In the genomic region with DNA sequence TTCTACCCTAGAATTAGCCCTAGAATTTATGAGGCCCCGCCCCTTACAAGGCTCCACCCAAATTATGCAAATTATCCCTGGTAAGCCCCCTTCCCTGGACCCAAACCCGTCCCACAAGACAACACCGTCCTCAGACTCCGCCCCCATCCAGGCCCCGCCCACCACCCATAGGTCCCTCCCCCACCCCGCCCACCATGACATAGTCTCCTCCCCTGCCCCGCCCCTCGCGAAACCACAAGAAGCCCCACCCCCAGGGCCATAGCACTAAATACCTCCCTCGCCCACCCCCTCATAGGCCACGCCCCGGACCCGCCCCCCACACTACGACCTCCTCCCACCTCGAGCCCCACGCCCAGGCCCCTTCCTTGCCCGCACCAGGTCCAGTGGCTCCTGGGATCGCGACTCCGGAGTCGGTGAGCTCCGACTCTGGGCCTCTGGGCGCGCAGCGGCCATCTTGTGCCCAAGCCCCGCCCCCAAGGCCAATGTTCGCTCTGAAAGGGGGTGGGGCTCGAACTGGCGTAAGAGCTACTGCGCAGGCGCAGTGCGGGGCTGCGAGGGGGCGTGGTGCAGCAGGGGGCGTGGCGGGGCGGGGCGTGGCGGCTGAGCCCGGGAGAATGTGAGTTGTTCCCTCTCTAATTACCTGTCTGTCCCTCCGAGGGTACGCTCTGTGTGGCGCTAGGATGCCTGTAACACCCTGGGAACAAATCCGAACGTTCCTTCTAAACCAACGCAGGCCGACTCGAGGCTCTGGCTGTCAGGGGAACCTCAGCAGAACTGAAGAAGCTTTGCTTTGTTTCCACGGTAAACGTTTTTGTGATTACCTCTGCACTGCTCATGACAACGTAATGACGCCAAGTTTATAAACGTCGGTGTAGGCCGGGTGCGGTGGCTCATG, we compare ENCODE assay signal across 1 cellular context.
TF ChIP-seq lines count a peak whose summit lies in the region.

A gene with protein sequence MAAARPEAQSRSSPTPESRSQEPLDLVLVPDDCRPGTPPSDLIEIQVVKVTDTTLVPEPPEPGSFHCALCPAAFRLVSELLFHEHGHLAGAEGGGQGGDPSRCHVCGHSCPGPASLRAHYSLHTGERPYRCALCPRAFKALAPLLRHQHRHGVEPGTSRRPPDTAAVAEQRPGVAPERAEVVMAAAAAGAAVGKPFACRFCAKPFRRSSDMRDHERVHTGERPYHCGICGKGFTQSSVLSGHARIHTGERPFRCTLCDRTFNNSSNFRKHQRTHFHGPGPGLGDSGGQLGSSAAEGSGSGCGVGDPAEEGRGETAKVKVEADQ (minus strand): TSS at position 458 of the 895 bp plus-strand sequence. CDS start 5 bp downstream, at position 453.

TF ChIP-seq in K562, 482 proteins besides CTCF, POLR2A, EP300 and RAD21 (continued from another document and continues in another):
- TF ChIP-seq, protein P1, sequence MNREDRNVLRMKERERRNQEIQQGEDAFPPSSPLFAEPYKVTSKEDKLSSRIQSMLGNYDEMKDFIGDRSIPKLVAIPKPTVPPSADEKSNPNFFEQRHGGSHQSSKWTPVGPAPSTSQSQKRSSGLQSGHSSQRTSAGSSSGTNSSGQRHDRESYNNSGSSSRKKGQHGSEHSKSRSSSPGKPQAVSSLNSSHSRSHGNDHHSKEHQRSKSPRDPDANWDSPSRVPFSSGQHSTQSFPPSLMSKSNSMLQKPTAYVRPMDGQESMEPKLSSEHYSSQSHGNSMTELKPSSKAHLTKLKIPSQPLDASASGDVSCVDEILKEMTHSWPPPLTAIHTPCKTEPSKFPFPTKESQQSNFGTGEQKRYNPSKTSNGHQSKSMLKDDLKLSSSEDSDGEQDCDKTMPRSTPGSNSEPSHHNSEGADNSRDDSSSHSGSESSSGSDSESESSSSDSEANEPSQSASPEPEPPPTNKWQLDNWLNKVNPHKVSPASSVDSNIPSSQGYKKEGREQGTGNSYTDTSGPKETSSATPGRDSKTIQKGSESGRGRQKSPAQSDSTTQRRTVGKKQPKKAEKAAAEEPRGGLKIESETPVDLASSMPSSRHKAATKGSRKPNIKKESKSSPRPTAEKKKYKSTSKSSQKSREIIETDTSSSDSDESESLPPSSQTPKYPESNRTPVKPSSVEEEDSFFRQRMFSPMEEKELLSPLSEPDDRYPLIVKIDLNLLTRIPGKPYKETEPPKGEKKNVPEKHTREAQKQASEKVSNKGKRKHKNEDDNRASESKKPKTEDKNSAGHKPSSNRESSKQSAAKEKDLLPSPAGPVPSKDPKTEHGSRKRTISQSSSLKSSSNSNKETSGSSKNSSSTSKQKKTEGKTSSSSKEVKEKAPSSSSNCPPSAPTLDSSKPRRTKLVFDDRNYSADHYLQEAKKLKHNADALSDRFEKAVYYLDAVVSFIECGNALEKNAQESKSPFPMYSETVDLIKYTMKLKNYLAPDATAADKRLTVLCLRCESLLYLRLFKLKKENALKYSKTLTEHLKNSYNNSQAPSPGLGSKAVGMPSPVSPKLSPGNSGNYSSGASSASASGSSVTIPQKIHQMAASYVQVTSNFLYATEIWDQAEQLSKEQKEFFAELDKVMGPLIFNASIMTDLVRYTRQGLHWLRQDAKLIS (CRISPR knock-in tag; IDR thresholded peaks at IDR 0.05) = peak; percentile 84; the same call in 1 of the 2 replicates
- TF ChIP-seq MBD2 (IDR thresholded peaks at IDR 0.05; ENCODE audit: borderline replicate concordance, low read depth) (peak; percentile 90), CBX8 (IDR thresholded peaks at IDR 0.05; ENCODE audit: borderline replicate concordance, extremely low read depth, low read depth, low read length, poor library complexity, severe bottlenecking) (no peak), POLR2AphosphoS5 (IDR thresholded peaks at IDR 0.05; ENCODE audit: control insufficient read depth, insufficient read depth, low read depth, low read length) (peak; percentile 83), L3MBTL2 (IDR thresholded peaks at IDR 0.05) (peak; percentile 76), FOXK2 (conservative IDR thresholded peaks at IDR 0.05 in 1 of 2, IDR thresholded peaks at IDR 0.05 in 1 of 2; ENCODE audit: low read depth in 2 of 2) (peak in 1 of 2 experiments; percentile 54; a peak in 1 of 4 replicates), ZNF224 (CRISPR knock-in tag; IDR thresholded peaks at IDR 0.05) (no peak), YBX1 (IDR thresholded peaks at IDR 0.05) (no peak), SIN3A (IDR thresholded peaks at IDR 0.05; ENCODE audit: borderline replicate concordance in 2 of 2, control insufficient read depth in 1 of 2, low read depth in 2 of 2, low read length in 2 of 2) (no peak), RBFOX2 (IDR thresholded peaks at IDR 0.05; ENCODE audit: low read depth, low read length) (peak; percentile 77), ZNF707 (CRISPR knock-in tag; conservative IDR thresholded peaks at IDR 0.05) (no peak), NCOA1 (IDR thresholded peaks at IDR 0.05; ENCODE audit: low read depth) (no peak), RFX1 (IDR thresholded peaks at IDR 0.05) (no peak), PCBP2 (IDR thresholded peaks at IDR 0.05; ENCODE audit: low read depth, low read length, poor library complexity, severe bottlenecking) (no peak), KLF10 (CRISPR knock-in tag; IDR thresholded peaks at IDR 0.05) (no peak), NFRKB (IDR thresholded peaks at IDR 0.05; ENCODE audit: low read depth) (0 out of 2 replicates have a peak, but pooled peaks have one; percentile 35), SRSF3 (IDR thresholded peaks at IDR 0.05; ENCODE audit: insufficient read depth, low read length) (no peak), CHD2 (IDR thresholded peaks at IDR 0.05; ENCODE audit: low read depth, low read length) (0 out of 2 replicates have a peak, but pooled peaks have one; percentile 35), TBP (optimal IDR thresholded peaks at IDR 0.05; ENCODE audit: low read depth, low read length) (peak; percentile 95), KDM5B (IDR thresholded peaks at IDR 0.05; ENCODE audit: insufficient replicate concordance, low read depth, low read length) (peak; percentile 85), ZFPM2 (CRISPR knock-in tag; IDR thresholded peaks at IDR 0.05) (no peak), JUND (IDR thresholded peaks at IDR 0.05; ENCODE audit: borderline replicate concordance, low read depth, low read length) (peak; percentile 54; the same call in 1 of the 2 replicates), JUND (tag; IDR thresholded peaks at IDR 0.05; ENCODE audit: borderline replicate concordance, low read depth, low read length) (no peak), NR1H2 (CRISPR knock-in tag; IDR thresholded peaks at IDR 0.05) (no peak), KLF13 (tag; IDR thresholded peaks at IDR 0.05; ENCODE audit: borderline replicate concordance, low read depth) (peak; percentile 97), MIER1 (IDR thresholded peaks at IDR 0.05; ENCODE audit: low read depth) (no peak), CXXC5 (CRISPR knock-in tag; IDR thresholded peaks at IDR 0.05) (peak; percentile 42), RUNX1 (IDR thresholded peaks at IDR 0.05; ENCODE audit: low read depth) (no peak), JUN (IDR thresholded peaks at IDR 0.05; ENCODE audit: borderline replicate concordance, low read depth, low read length) (peak; percentile 10; the same call in 1 of the 2 replicates), JUN (CRISPR knock-in tag; IDR thresholded peaks at IDR 0.05; ENCODE audit: borderline replicate concordance) (no peak), TGIF2 (CRISPR knock-in tag; IDR thresholded peaks at IDR 0.05) (no peak; the same call in 1 of the 2 replicates), TAF7 (tag; IDR thresholded peaks at IDR 0.05) (peak; percentile 94), TBL1XR1 (IDR thresholded peaks at IDR 0.05; ENCODE audit: low read length in 2 of 2) (peak in 1 of 2 experiments; percentile 51; a peak in 1 of 4 replicates), HCFC1 (IDR thresholded peaks at IDR 0.05; ENCODE audit: low read depth, low read length) (peak; percentile 34)
- TF ChIP-seq, protein P2, sequence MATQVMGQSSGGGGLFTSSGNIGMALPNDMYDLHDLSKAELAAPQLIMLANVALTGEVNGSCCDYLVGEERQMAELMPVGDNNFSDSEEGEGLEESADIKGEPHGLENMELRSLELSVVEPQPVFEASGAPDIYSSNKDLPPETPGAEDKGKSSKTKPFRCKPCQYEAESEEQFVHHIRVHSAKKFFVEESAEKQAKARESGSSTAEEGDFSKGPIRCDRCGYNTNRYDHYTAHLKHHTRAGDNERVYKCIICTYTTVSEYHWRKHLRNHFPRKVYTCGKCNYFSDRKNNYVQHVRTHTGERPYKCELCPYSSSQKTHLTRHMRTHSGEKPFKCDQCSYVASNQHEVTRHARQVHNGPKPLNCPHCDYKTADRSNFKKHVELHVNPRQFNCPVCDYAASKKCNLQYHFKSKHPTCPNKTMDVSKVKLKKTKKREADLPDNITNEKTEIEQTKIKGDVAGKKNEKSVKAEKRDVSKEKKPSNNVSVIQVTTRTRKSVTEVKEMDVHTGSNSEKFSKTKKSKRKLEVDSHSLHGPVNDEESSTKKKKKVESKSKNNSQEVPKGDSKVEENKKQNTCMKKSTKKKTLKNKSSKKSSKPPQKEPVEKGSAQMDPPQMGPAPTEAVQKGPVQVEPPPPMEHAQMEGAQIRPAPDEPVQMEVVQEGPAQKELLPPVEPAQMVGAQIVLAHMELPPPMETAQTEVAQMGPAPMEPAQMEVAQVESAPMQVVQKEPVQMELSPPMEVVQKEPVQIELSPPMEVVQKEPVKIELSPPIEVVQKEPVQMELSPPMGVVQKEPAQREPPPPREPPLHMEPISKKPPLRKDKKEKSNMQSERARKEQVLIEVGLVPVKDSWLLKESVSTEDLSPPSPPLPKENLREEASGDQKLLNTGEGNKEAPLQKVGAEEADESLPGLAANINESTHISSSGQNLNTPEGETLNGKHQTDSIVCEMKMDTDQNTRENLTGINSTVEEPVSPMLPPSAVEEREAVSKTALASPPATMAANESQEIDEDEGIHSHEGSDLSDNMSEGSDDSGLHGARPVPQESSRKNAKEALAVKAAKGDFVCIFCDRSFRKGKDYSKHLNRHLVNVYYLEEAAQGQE (CRISPR knock-in tag; IDR thresholded peaks at IDR 0.05; ENCODE audit: low read depth) = no peak
- TF ChIP-seq, protein P3, sequence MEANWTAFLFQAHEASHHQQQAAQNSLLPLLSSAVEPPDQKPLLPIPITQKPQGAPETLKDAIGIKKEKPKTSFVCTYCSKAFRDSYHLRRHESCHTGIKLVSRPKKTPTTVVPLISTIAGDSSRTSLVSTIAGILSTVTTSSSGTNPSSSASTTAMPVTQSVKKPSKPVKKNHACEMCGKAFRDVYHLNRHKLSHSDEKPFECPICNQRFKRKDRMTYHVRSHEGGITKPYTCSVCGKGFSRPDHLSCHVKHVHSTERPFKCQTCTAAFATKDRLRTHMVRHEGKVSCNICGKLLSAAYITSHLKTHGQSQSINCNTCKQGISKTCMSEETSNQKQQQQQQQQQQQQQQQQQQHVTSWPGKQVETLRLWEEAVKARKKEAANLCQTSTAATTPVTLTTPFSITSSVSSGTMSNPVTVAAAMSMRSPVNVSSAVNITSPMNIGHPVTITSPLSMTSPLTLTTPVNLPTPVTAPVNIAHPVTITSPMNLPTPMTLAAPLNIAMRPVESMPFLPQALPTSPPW (CRISPR knock-in tag; IDR thresholded peaks at IDR 0.05) = peak; percentile 67
- TF ChIP-seq, protein P4, sequence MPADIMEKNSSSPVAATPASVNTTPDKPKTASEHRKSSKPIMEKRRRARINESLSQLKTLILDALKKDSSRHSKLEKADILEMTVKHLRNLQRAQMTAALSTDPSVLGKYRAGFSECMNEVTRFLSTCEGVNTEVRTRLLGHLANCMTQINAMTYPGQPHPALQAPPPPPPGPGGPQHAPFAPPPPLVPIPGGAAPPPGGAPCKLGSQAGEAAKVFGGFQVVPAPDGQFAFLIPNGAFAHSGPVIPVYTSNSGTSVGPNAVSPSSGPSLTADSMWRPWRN (IDR thresholded peaks at IDR 0.05; ENCODE audit: low read depth) = no peak
- TF ChIP-seq, protein P5, sequence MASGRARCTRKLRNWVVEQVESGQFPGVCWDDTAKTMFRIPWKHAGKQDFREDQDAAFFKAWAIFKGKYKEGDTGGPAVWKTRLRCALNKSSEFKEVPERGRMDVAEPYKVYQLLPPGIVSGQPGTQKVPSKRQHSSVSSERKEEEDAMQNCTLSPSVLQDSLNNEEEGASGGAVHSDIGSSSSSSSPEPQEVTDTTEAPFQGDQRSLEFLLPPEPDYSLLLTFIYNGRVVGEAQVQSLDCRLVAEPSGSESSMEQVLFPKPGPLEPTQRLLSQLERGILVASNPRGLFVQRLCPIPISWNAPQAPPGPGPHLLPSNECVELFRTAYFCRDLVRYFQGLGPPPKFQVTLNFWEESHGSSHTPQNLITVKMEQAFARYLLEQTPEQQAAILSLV (tag; IDR thresholded peaks at IDR 0.05) = no peak
- TF ChIP-seq, protein P6, sequence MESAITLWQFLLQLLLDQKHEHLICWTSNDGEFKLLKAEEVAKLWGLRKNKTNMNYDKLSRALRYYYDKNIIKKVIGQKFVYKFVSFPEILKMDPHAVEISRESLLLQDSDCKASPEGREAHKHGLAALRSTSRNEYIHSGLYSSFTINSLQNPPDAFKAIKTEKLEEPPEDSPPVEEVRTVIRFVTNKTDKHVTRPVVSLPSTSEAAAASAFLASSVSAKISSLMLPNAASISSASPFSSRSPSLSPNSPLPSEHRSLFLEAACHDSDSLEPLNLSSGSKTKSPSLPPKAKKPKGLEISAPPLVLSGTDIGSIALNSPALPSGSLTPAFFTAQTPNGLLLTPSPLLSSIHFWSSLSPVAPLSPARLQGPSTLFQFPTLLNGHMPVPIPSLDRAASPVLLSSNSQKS (CRISPR knock-in tag; IDR thresholded peaks at IDR 0.05) = no peak
- TF ChIP-seq, protein P7, sequence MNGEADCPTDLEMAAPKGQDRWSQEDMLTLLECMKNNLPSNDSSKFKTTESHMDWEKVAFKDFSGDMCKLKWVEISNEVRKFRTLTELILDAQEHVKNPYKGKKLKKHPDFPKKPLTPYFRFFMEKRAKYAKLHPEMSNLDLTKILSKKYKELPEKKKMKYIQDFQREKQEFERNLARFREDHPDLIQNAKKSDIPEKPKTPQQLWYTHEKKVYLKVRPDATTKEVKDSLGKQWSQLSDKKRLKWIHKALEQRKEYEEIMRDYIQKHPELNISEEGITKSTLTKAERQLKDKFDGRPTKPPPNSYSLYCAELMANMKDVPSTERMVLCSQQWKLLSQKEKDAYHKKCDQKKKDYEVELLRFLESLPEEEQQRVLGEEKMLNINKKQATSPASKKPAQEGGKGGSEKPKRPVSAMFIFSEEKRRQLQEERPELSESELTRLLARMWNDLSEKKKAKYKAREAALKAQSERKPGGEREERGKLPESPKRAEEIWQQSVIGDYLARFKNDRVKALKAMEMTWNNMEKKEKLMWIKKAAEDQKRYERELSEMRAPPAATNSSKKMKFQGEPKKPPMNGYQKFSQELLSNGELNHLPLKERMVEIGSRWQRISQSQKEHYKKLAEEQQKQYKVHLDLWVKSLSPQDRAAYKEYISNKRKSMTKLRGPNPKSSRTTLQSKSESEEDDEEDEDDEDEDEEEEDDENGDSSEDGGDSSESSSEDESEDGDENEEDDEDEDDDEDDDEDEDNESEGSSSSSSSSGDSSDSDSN (IDR thresholded peaks at IDR 0.05; ENCODE audit: borderline replicate concordance in 1 of 2, low read depth in 2 of 2, low read length in 2 of 2) = no peak
- TF ChIP-seq, protein P8, sequence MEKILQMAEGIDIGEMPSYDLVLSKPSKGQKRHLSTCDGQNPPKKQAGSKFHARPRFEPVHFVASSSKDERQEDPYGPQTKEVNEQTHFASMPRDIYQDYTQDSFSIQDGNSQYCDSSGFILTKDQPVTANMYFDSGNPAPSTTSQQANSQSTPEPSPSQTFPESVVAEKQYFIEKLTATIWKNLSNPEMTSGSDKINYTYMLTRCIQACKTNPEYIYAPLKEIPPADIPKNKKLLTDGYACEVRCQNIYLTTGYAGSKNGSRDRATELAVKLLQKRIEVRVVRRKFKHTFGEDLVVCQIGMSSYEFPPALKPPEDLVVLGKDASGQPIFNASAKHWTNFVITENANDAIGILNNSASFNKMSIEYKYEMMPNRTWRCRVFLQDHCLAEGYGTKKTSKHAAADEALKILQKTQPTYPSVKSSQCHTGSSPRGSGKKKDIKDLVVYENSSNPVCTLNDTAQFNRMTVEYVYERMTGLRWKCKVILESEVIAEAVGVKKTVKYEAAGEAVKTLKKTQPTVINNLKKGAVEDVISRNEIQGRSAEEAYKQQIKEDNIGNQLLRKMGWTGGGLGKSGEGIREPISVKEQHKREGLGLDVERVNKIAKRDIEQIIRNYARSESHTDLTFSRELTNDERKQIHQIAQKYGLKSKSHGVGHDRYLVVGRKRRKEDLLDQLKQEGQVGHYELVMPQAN (IDR thresholded peaks at IDR 0.05; ENCODE audit: borderline replicate concordance) = peak; percentile 31; the same call in 1 of the 2 replicates
